21 cellular contexts compared by ENCODE assay signal in the genomic region with DNA sequence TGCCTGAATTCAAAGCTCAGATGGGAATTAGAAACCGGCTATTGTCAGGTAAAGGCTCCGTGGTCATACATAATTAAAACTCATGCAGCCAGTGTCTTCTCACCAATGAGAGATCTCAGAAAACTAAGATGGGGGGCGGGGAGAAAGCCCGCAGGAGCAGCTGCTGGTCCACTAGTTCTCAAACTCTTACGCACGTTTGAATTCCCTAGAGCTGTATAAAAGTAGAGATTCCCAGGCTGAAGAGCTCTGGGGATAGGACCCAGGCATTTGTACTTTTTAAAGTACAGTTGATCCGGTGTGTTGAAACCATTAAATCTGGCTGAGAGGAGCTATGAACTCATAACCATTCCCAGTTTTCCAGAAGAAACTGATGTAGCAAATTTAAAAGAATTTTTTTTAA.
"Had no signal": no experiment of that assay in that cellular context is flagged by ENCODE, and none has a peak within 500 bp of the region (broad histone marks: within the 10 kb centered on the region; RNA-seq: fewer than 3 reads in every experiment).

No MANE protein-coding gene starts in this region.

- DNase-seq: activated CD4-positive, alpha-beta T cell treated with anti-CD3 and anti-CD28 coated beads for 48 hours; activated CD8-positive, alpha-beta T cell treated with anti-CD3 and anti-CD28 coated beads for 36 hours; activated naive CD4-positive, alpha-beta T cell treated with Interleukin-2 at 50 U/mL for 16 hours; activated naive CD8-positive, alpha-beta T cell treated with anti-CD3 and anti-CD28 coated beads, Interleukin-2, amount 10 ng/mL, durations not matched to agents 7 days and 5 days; activated T-cell treated with anti-CD3 and anti-CD28 coated beads, Interleukin-2, amount 50 U/mL, for 1 hour; anterior cingulate cortex; brain microvascular endothelial cell; effector CD4-positive, alpha-beta T cell; islet precursor cell; left colon; naive B cell; stimulated activated CD4-positive, alpha-beta T cell treated with anti-CD3 and anti-CD28 coated beads, Interleukin-4, amount 100 ng/mL, for 24 hours; upper lobe of right lung had no signal

- H3K27ac ChIP-seq: brain microvascular endothelial cell, coronary artery, prostate gland, upper lobe of right lung had no signal

- H3K36me3 ChIP-seq: brain microvascular endothelial cell, prostate gland, upper lobe of right lung had no signal

- H3K27me3 ChIP-seq: brain microvascular endothelial cell, upper lobe of right lung had no signal

- H3K9me3 ChIP-seq: prostate gland, upper lobe of right lung had no signal

- H3K4me1 ChIP-seq: prostate gland had no signal

- ATAC-seq: activated CD8-positive, alpha-beta T cell treated with anti-CD3 and anti-CD28 coated beads for 36 hours; activated T-helper 17 cell treated with anti-CD3 and anti-CD28 coated beads, Interleukin-2, amount 50 U/mL, for 72 hours; esophagus mucosa; left colon; right cardiac atrium; stimulated activated effector memory CD8-positive, alpha-beta T cell treated with anti-CD3 and anti-CD28 coated beads, Interleukin-12 subunit alpha, Interleukin-12 subunit beta, amount 100 ng/mL, for 72 hours; upper lobe of right lung had no signal

- H3K4me3 ChIP-seq: coronary artery, lung, prostate gland, smooth muscle cell, upper lobe of right lung had no signal
